Comparison of ENCODE assay signal across 9 cellular contexts in the genomic region with DNA sequence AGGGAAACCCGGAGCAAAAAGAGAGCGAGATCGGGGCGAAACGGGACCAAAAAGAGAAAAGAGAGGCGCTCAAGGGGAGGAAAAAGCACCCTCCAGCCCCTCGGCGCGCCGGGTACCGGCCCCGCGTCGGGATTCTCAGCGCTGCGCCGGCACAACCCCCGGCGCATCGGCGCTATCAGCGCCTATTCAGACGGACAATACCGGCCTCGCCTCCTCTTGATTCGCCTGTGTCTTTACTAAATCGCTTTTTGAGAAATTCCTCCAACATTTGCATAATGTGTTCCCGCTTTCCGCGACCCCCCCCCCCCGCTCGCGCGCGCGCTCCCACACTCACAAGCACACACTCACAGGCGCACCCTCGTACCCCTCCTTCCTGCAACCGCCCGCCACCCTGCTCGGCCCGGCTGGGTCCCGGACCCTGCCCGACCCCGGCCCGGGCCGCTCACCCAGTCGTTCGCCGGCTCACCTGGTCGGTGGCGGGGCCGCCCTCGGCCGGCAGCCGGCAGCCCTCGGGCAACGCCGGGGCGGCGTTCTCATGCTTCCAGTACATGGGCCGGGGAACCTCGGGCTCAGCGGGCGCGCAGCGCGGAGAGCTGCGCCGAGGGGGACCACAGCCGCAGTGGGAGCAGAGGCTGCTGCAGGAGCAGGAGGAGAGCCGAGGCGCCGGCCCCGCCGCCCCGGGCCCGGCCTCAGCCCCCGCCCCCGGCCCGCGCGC. TPM values are rescaled to one million over a fixed set of nuclear protein-coding genes. Genes with fewer than 3 reads are reported as not detected.
DNase-seq lines count a peak whose midpoint lies in the region; ATAC-seq and TF ChIP-seq lines count a peak whose summit lies in the region.
"Had no signal": no experiment of that assay in that cellular context is flagged by ENCODE, and none has a peak within 500 bp of the region (broad histone marks: within the 10 kb centered on the region; RNA-seq: fewer than 3 reads in every experiment).

No MANE protein-coding gene starts in this region.

- 0% methylated on average over 83 of the region's 83 CpGs for WGBS in ectodermal cell, 2 experiments

- H3K9me3 Mint-ChIP-seq in neural progenitor cell = peaks cover 10% of the 10 kb centered on the region
- H3K9me3 Mint-ChIP-seq in activated CD4-positive, alpha-beta T cell treated with anti-CD3 and anti-CD28 coated beads for 36 hours (ENCODE audit: low read depth) = no peaks in the 10 kb centered on the region

- DNase-seq in COLO668 (lab: John Stamatoyannopoulos, UW; ENCODE audit: unreplicated experiment) = peak; percentile 47
- DNase-seq in M059J (ENCODE audit: low read depth) = peak; percentile 17
- DNase-seq in neural progenitor cell (ENCODE audit: low spot score) = peak; percentile 68
- no peak for DNase-seq in caudate nucleus (lab: John Stamatoyannopoulos, UW)
- DNase-seq in activated CD4-positive, alpha-beta T cell treated with anti-CD3 and anti-CD28 coated beads for 36 hours = no peak
- no peak for DNase-seq in putamen (ENCODE audit: low spot score)
- DNase-seq: stimulated activated naive CD4-positive, alpha-beta T cell had no signal

- H3K36me3 ChIP-seq in ectodermal cell (ENCODE audit: control insufficient read depth, insufficient read depth, low read length) (no peaks in the 10 kb centered on the region), neural progenitor cell (no peaks in the 10 kb centered on the region)

- peak overlapping the region; percentile 77 for H3K4me3 Mint-ChIP-seq in neural progenitor cell
- no peak overlapping the region for H3K4me3 Mint-ChIP-seq in activated CD4-positive, alpha-beta T cell treated with anti-CD3 and anti-CD28 coated beads for 36 hours

- peaks cover 9% of the 10 kb centered on the region for H3F3A ChIP-seq in neural progenitor cell (ENCODE audit: low read depth)

- no peak overlapping the region for H2AFZ ChIP-seq in neural progenitor cell (replicated peaks)

- H3K9me3 ChIP-seq in ectodermal cell (ENCODE audit: control insufficient read depth, low read length) (no peaks in the 10 kb centered on the region), neural progenitor cell (ENCODE audit: low read depth) (no peaks in the 10 kb centered on the region)

- ATAC-seq in activated CD4-positive, alpha-beta T cell treated with anti-CD3 and anti-CD28 coated beads for 36 hours = no peak
- ATAC-seq in HG03521 (IDR thresholded peaks at IDR 0.05; ENCODE audit: unreplicated experiment) = no peak

- peak overlapping the region; percentile 95 for H3K4me2 ChIP-seq in neural progenitor cell

- TF ChIP-seq CTCF in neural progenitor cell (IDR thresholded peaks at IDR 0.05) = no peak

- no peak overlapping the region for H3K27ac Mint-ChIP-seq in neural progenitor cell
- H3K27ac Mint-ChIP-seq in activated CD4-positive, alpha-beta T cell treated with anti-CD3 and anti-CD28 coated beads for 36 hours = no peak overlapping the region

- no peak overlapping the region for H3K27ac ChIP-seq in ectodermal cell (ENCODE audit: insufficient read depth, low read depth, low read length, poor library complexity, severe bottlenecking)
- no peak overlapping the region for H3K27ac ChIP-seq in neural progenitor cell
- H3K27ac ChIP-seq in caudate nucleus (ENCODE audit: low read depth, low read length) = no peak overlapping the region

- peak overlapping the region; percentile 36 for H3K4me3 ChIP-seq in ectodermal cell (ENCODE audit: insufficient read depth, low read depth, low read length)
- peak overlapping the region; percentile 54 for H3K4me3 ChIP-seq in neural progenitor cell

- H3K9ac ChIP-seq in neural progenitor cell = no peak overlapping the region

- H3K36me3 Mint-ChIP-seq in neural progenitor cell = no peaks in the 10 kb centered on the region
- H3K36me3 Mint-ChIP-seq in activated CD4-positive, alpha-beta T cell treated with anti-CD3 and anti-CD28 coated beads for 36 hours (ENCODE audit: low read depth) = no peaks in the 10 kb centered on the region

- intact Hi-C loops in activated CD4-positive, alpha-beta T cell treated with anti-CD3 and anti-CD28 coated beads for 36 hours (cut with DNase I, micrococcal nuclease) = no loop called here

- H3K27me3 ChIP-seq in ectodermal cell (ENCODE audit: control insufficient read depth, insufficient read depth, low read length, poor library complexity, severe bottlenecking) = peaks cover 100% of the 10 kb centered on the region
- peaks cover 100% of the 10 kb centered on the region for H3K27me3 ChIP-seq in neural progenitor cell

- no peaks in the 10 kb centered on the region for H3K79me2 ChIP-seq in neural progenitor cell (ENCODE audit: low read depth)

- CTCF ChIA-PET in activated CD4-positive, alpha-beta T cell treated with anti-CD3 and anti-CD28 coated beads for 36 hours (lab: Charles Lee) = interaction anchor here (0.7 to 1.1 kb wide), 2 partner anchors 36 to 129 kb away, joined by 3 to 4 read pairs; partner anchors contain the start of genes MRRF and RBM18

- peaks cover 20% of the 10 kb centered on the region for H3K4me1 Mint-ChIP-seq in neural progenitor cell
- no peaks in the 10 kb centered on the region for H3K4me1 Mint-ChIP-seq in activated CD4-positive, alpha-beta T cell treated with anti-CD3 and anti-CD28 coated beads for 36 hours

- POLR2A ChIA-PET in activated CD4-positive, alpha-beta T cell treated with anti-CD3 and anti-CD28 coated beads for 36 hours (lab: Charles Lee) = no interaction called here

- peaks cover 53% of the 10 kb centered on the region for H4K20me1 ChIP-seq in neural progenitor cell (ENCODE audit: low read depth)

- peaks cover 52% of the 10 kb centered on the region for H3K27me3 Mint-ChIP-seq in neural progenitor cell (ENCODE audit: insufficient read depth, low read depth)
- H3K27me3 Mint-ChIP-seq in activated CD4-positive, alpha-beta T cell treated with anti-CD3 and anti-CD28 coated beads for 36 hours = peaks cover 24% of the 10 kb centered on the region

- H3K4me1 ChIP-seq in ectodermal cell (ENCODE audit: control insufficient read depth, insufficient read depth, low read length) (peaks cover 9% of the 10 kb centered on the region), neural progenitor cell (peaks cover 16% of the 10 kb centered on the region)

RNA-seq across cellular contexts. Expression of gene LHX6, which starts 0.4 kb away (rescaled TPM):
- total RNA-seq in M059J (2014; rRNA removed; shearing (Covaris generic)) = 0.05 and 0.37 TPM in 2 replicates
- not detected for polyA plus RNA-seq in ectodermal cell (2013, experiment 1 of 4)
- polyA plus RNA-seq in ectodermal cell (2013, experiment 2 of 4) = 0.21 TPM
- polyA plus RNA-seq in ectodermal cell (2013, experiment 3 of 4) = 0.21 TPM
- 0.12 TPM for polyA plus RNA-seq in ectodermal cell (2013, experiment 4 of 4)
- total RNA-seq in neural progenitor cell (ENCODE audit: low replicate concordance) = 0.93 TPM in 1 of 2 replicates, not detected in the other
- total RNA-seq in activated CD4-positive, alpha-beta T cell treated with anti-CD3 and anti-CD28 coated beads for 36 hours = under 1 TPM in 1 of 2 experiments, not detected in 1; 0.11 TPM

RNA-seq across cellular contexts. Expression of gene RBM18, which starts 36.3 kb away (rescaled TPM):
- 12.6 and 18.1 TPM in 2 replicates for total RNA-seq in M059J (2014; rRNA removed; shearing (Covaris generic))
- polyA plus RNA-seq in ectodermal cell (2013, experiment 1 of 4) = 18.8 TPM
- polyA plus RNA-seq in ectodermal cell (2013, experiment 2 of 4) = 16.7 TPM
- 15.4 TPM for polyA plus RNA-seq in ectodermal cell (2013, experiment 3 of 4)
- polyA plus RNA-seq in ectodermal cell (2013, experiment 4 of 4) = 18.2 TPM
- 8.4 and 12.9 TPM in 2 replicates for total RNA-seq in neural progenitor cell (ENCODE audit: low replicate concordance)
- 10 to 100 TPM; 22.3 to 28.6 TPM for total RNA-seq in activated CD4-positive, alpha-beta T cell treated with anti-CD3 and anti-CD28 coated beads for 36 hours

RNA-seq across cellular contexts. Expression of gene MRRF, which starts 36.3 kb away (rescaled TPM):
- total RNA-seq in M059J (2014; rRNA removed; shearing (Covaris generic)) = 27.3 and 37.9 TPM in 2 replicates
- polyA plus RNA-seq in ectodermal cell (2013, experiment 1 of 4) = 38.5 TPM
- polyA plus RNA-seq in ectodermal cell (2013, experiment 2 of 4) = 33.2 TPM
- polyA plus RNA-seq in ectodermal cell (2013, experiment 3 of 4) = 28.9 TPM
- polyA plus RNA-seq in ectodermal cell (2013, experiment 4 of 4) = 29.1 TPM
- 22.1 and 44.4 TPM in 2 replicates for total RNA-seq in neural progenitor cell (ENCODE audit: low replicate concordance)
- total RNA-seq in activated CD4-positive, alpha-beta T cell treated with anti-CD3 and anti-CD28 coated beads for 36 hours = 10 to 100 TPM; 57.3 to 61.5 TPM

Comparison
In these comparisons a context has a peak if more than half of its experiments do, and no peak if none do; other contexts are left out.
1. DNase-seq: peak in COLO668 (single experiment), M059J (single experiment) and neural progenitor cell (single experiment); none in caudate nucleus (0 of 61), activated CD4-positive, alpha-beta T cell treated with anti-CD3 and anti-CD28 coated beads for 36 hours (single experiment) and putamen (single experiment).